ENCODE assay signal across 8 cellular contexts in the genomic region with DNA sequence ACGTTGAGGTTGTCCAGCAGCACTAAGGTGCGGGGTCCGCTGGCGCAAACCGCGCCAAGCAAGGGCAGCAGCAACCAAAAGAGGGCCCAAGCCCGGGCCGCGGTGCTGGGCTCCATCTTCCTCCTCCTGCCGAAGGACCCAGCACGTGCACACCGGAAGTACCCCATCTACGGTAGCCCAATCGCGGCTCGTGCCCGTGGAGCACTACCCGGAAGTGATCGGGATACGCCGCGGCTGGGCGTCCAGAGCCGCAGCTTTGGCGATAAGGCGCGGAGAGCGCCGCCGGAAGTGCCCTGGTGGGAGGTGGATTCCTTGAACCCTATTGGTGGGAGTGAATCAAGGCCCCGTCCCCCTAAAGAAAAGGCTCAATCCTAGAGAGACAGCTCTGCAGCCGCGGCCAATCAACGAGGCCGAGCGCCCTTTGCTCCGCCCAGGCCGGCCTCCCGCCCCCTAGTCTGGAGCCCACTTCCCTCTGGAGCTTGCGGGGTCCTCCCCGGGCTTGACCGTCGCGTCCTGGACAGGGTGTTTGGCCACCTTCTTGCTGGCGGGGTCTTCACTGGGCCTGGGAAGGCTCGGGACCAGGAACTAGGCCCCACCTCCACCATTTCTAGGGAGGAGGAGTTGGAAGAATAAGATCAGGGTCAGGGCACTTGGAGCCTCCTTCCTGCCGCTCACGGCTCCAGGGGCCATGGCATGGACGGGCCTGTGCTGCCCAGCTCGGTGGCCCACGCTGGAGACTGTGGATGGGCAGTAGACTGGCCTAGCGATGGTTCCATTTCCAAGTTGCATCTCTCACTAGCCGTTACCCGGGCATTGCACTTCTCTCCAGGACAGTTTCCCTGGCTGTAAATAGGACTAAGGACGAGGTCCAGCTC. TPM values are rescaled to one million over a fixed set of nuclear protein-coding genes. Genes with fewer than 3 reads are reported as not detected.
DNase-seq lines count a peak whose midpoint lies in the region; ATAC-seq lines count a peak whose summit lies in the region.

A gene (minus strand): TSS at position 135 of the 875 bp plus-strand sequence. CDS start 19 bp downstream, at position 116.

- peak; percentile 97 for DNase-seq in DMS114 treated with DMSO at 0.1 percent for 48 hours (lab: John Stamatoyannopoulos, UW; ENCODE audit: unreplicated experiment)
- DNase-seq in OCI-M2 (lab: John Stamatoyannopoulos, UW; ENCODE audit: unreplicated experiment): peak; percentile 80
- DNase-seq in activated T-cell treated with anti-CD3 and anti-CD28 coated beads for 48 hours (ENCODE audit: low read depth): peak; percentile 96
- peak; percentile 82 for DNase-seq in epithelial cell of prostate (ENCODE audit: low read depth, low spot score)
- DNase-seq in mucosa of gallbladder (ENCODE audit: low spot score): peak; percentile 97
- DNase-seq in stimulated activated CD8-positive, alpha-beta memory T cell treated with anti-CD3 and anti-CD28 coated beads, Interleukin-4, amount 100 ng/mL, for 48 hours: peak; percentile 94

- no peaks in the 10 kb centered on the region for H3K9me3 Mint-ChIP-seq in IgD-negative memory B cell

- H3K4me3 Mint-ChIP-seq in IgD-negative memory B cell: peak within 1 kb of the TSS; percentile 98 to 100 (median 99)

- no peaks in the 10 kb centered on the region for H3K27me3 Mint-ChIP-seq in IgD-negative memory B cell

- peaks cover 3% of the 10 kb centered on the region for H3K36me3 Mint-ChIP-seq in IgD-negative memory B cell

- peak; percentile 87 for ATAC-seq in GM21528 (IDR thresholded peaks at IDR 0.05; ENCODE audit: low FRiP score, unreplicated experiment)

- peak within 1 kb of the TSS; percentile 38 for H3K27ac ChIP-seq in epithelial cell of prostate

- peaks cover 26 to 29% (median 28%) of the 10 kb centered on the region in 3 donors for H3K4me1 Mint-ChIP-seq in IgD-negative memory B cell

- H3K27ac Mint-ChIP-seq in IgD-negative memory B cell: peak within 1 kb of the TSS; percentile 80 to 98 (median 98)

RNA-seq across cellular contexts. Expression of the gene that starts here (rescaled TPM):
- 209 TPM for polyA plus RNA-seq in IgD-negative memory B cell
- total RNA-seq in mucosa of gallbladder: 200 TPM

Comparison
In these comparisons a context has a peak if more than half of its experiments do, and no peak if none do; other contexts are left out.
1. Peak in every context shown above with its lines: DNase-seq, ATAC-seq and H3K27ac ChIP-seq.